Comparison of ENCODE assay signal across 1 cellular context in genomic region chr6:160348552-160349441, GRCh38.
TF ChIP-seq lines count a peak whose summit lies in the region.

No MANE protein-coding gene starts in this region.

TF ChIP-seq in HepG2, 621 proteins besides CTCF, POLR2A, EP300 and RAD21 (continued from another document and continues in another):
- TF ChIP-seq ZBTB26 (CRISPR knock-in tag; IDR thresholded peaks at IDR 0.05; ENCODE audit: borderline replicate concordance) (no peak), NR2C2 (CRISPR knock-in tag; IDR thresholded peaks at IDR 0.05; ENCODE audit: borderline replicate concordance) (peak; percentile 82), ZNF598 (CRISPR knock-in tag; IDR thresholded peaks at IDR 0.05; ENCODE audit: borderline replicate concordance) (peak; percentile 21; the same call in 1 of the 2 replicates), KLF16 (CRISPR knock-in tag; IDR thresholded peaks at IDR 0.05) (0 out of 4 replicates have a peak, but pooled peaks of 1 of the 2 experiments have one; percentile 19), FOXJ3 (CRISPR knock-in tag; IDR thresholded peaks at IDR 0.05; ENCODE audit: borderline replicate concordance) (peak; percentile 29; the same call in 1 of the 2 replicates), ZNF691 (CRISPR knock-in tag; IDR thresholded peaks at IDR 0.05; ENCODE audit: borderline replicate concordance, low read depth) (0 out of 2 replicates have a peak, but pooled peaks have one; percentile 29), CREM (IDR thresholded peaks at IDR 0.05) (peak; percentile 57; the same call in 1 of the 2 replicates), CREM (CRISPR knock-in tag; IDR thresholded peaks at IDR 0.05) (no peak), ZNF446 (CRISPR knock-in tag; IDR thresholded peaks at IDR 0.05) (peak; percentile 72; the same call in 1 of the 2 replicates), ZNF431 (CRISPR knock-in tag; IDR thresholded peaks at IDR 0.05; ENCODE audit: borderline replicate concordance, low read depth) (peak; percentile 72; the same call in 1 of the 2 replicates), ETS1 (CRISPR knock-in tag; IDR thresholded peaks at IDR 0.05) (no peak; the same call in 1 of the 2 replicates), TCF12 (IDR thresholded peaks at IDR 0.05) (no peak), TCF12 (CRISPR knock-in tag; IDR thresholded peaks at IDR 0.05) (peak; percentile 65; the same call in 1 of the 2 replicates), TAF15 (IDR thresholded peaks at IDR 0.05; ENCODE audit: low read depth, low read length, poor library complexity, severe bottlenecking) (peak; percentile 6), IKZF5 (CRISPR knock-in tag; IDR thresholded peaks at IDR 0.05) (0 out of 2 replicates have a peak, but pooled peaks have one; percentile 65), GMEB1 (CRISPR knock-in tag; IDR thresholded peaks at IDR 0.05; ENCODE audit: borderline replicate concordance) (peak; percentile 52; the same call in 1 of the 2 replicates), ZMYM2 (CRISPR knock-in tag; IDR thresholded peaks at IDR 0.05) (peak; percentile 57), RNF219 (CRISPR knock-in tag; IDR thresholded peaks at IDR 0.05) (0 out of 2 replicates have a peak, but pooled peaks have one; percentile 50), FUBP1 (CRISPR knock-in tag; IDR thresholded peaks at IDR 0.05; ENCODE audit: borderline replicate concordance) (0 out of 2 replicates have a peak, but pooled peaks have one; percentile 73), BATF2 (CRISPR knock-in tag; IDR thresholded peaks at IDR 0.05) (peak; percentile 86), SOX13 (IDR thresholded peaks at IDR 0.05) (peak; percentile 48; the same call in 1 of the 2 replicates), SOX13 (CRISPR knock-in tag; conservative IDR thresholded peaks at IDR 0.05 in 1 of 2, IDR thresholded peaks at IDR 0.05 in 1 of 2) (peak in 1 of 2 experiments; percentile 23; a peak in 1 of 4 replicates), DNMT1 (CRISPR knock-in tag; IDR thresholded peaks at IDR 0.05) (0 out of 2 replicates have a peak, but pooled peaks have one; percentile 26), ZNF558 (CRISPR knock-in tag; IDR thresholded peaks at IDR 0.05; ENCODE audit: borderline replicate concordance) (0 out of 2 replicates have a peak, but pooled peaks have one; percentile 20), ZBTB43 (CRISPR knock-in tag; conservative IDR thresholded peaks at IDR 0.05) (peak; percentile 37), GFI1 (CRISPR knock-in tag; IDR thresholded peaks at IDR 0.05; ENCODE audit: borderline replicate concordance) (peak; percentile 75; the same call in 1 of the 2 replicates), ZBTB40 (IDR thresholded peaks at IDR 0.05) (no peak), ZBTB40 (CRISPR knock-in tag; IDR thresholded peaks at IDR 0.05) (peak; percentile 60; the same call in 1 of the 2 replicates), ARID2 (CRISPR knock-in tag; IDR thresholded peaks at IDR 0.05; ENCODE audit: borderline replicate concordance) (peak; percentile 20), AKAP8 (CRISPR knock-in tag; IDR thresholded peaks at IDR 0.05) (0 out of 2 replicates have a peak, but pooled peaks have one; percentile 62), NONO (IDR thresholded peaks at IDR 0.05) (no peak), NONO (CRISPR knock-in tag; conservative IDR thresholded peaks at IDR 0.05) (peak; percentile 58), SOX5 (CRISPR knock-in tag; IDR thresholded peaks at IDR 0.05; ENCODE audit: borderline replicate concordance) (peak; percentile 29; the same call in 1 of the 2 replicates), CBX5 (CRISPR knock-in tag; IDR thresholded peaks at IDR 0.05; ENCODE audit: borderline replicate concordance) (no peak), RBM39 (IDR thresholded peaks at IDR 0.05; ENCODE audit: low read depth, low read length, poor library complexity, severe bottlenecking) (peak; percentile 56)
